ENCODE assay signal across 25 cellular contexts in genomic region chr5:644971-645370, GRCh38.
"Had no signal": no experiment of that assay in that cellular context is flagged by ENCODE, and none has a peak within 500 bp of the region (broad histone marks: within the 10 kb centered on the region; RNA-seq: fewer than 3 reads in every experiment).

No MANE protein-coding gene starts in this region.

- H3K27me3 Mint-ChIP-seq: activated CD4-positive, alpha-beta memory T cell treated with anti-CD3 and anti-CD28 coated beads for 36 hours; activated CD4-positive, alpha-beta T cell treated with anti-CD3 and anti-CD28 coated beads, Interleukin-2, amount 10 ng/mL, durations not matched to agents 7 days and 5 days; activated naive CD8-positive, alpha-beta T cell treated with anti-CD3 and anti-CD28 coated beads, Interleukin-2, amount 10 ng/mL, durations not matched to agents 7 days and 5 days had no signal

- H3K4me3 ChIP-seq: ascending aorta, body of pancreas, Peyer's patch, SJCRH30 had no signal

- ATAC-seq: activated T-cell treated with anti-CD3 and anti-CD28 coated beads, Interleukin-2, amount 50 U/mL, for 72 hours; body of pancreas had no signal

- H3K27ac Mint-ChIP-seq: activated CD4-positive, alpha-beta memory T cell treated with anti-CD3 and anti-CD28 coated beads for 36 hours; activated CD4-positive, alpha-beta T cell treated with anti-CD3 and anti-CD28 coated beads, Interleukin-2, amount 10 ng/mL, durations not matched to agents 7 days and 5 days; activated naive CD8-positive, alpha-beta T cell treated with anti-CD3 and anti-CD28 coated beads, Interleukin-2, amount 10 ng/mL, durations not matched to agents 7 days and 5 days; activated T-cell treated with anti-CD3 and anti-CD28 coated beads, Interleukin-2, amount 50 U/mL, for 72 hours had no signal

- H3K4me3 Mint-ChIP-seq: activated CD4-positive, alpha-beta memory T cell treated with anti-CD3 and anti-CD28 coated beads for 36 hours; activated CD4-positive, alpha-beta T cell treated with anti-CD3 and anti-CD28 coated beads, Interleukin-2, amount 10 ng/mL, durations not matched to agents 7 days and 5 days; activated naive CD8-positive, alpha-beta T cell treated with anti-CD3 and anti-CD28 coated beads, Interleukin-2, amount 10 ng/mL, durations not matched to agents 7 days and 5 days; activated T-cell treated with anti-CD3 and anti-CD28 coated beads, Interleukin-2, amount 50 U/mL, for 72 hours had no signal

- H3K9me3 ChIP-seq: ascending aorta, body of pancreas, Peyer's patch, SJCRH30, SK-N-SH had no signal

- H3K9me3 Mint-ChIP-seq: activated CD4-positive, alpha-beta memory T cell treated with anti-CD3 and anti-CD28 coated beads for 36 hours; activated CD4-positive, alpha-beta T cell treated with anti-CD3 and anti-CD28 coated beads, Interleukin-2, amount 10 ng/mL, durations not matched to agents 7 days and 5 days; activated naive CD8-positive, alpha-beta T cell treated with anti-CD3 and anti-CD28 coated beads, Interleukin-2, amount 10 ng/mL, durations not matched to agents 7 days and 5 days; activated T-cell treated with anti-CD3 and anti-CD28 coated beads, Interleukin-2, amount 50 U/mL, for 72 hours had no signal

- DNase-seq: activated CD4-positive, alpha-beta memory T cell treated with anti-CD3 and anti-CD28 coated beads for 36 hours; activated CD4-positive, alpha-beta T cell treated with anti-CD3 and anti-CD28 coated beads, Interleukin-2, amount 10 ng/mL, durations not matched to agents 7 days and 5 days; activated CD4-positive, CD25-positive, alpha-beta regulatory T cell; activated CD8-positive, alpha-beta memory T cell treated with anti-CD3 and anti-CD28 coated beads for 24 hours; activated naive CD4-positive, alpha-beta T cell treated with anti-CD3 and anti-CD28 coated beads, Interleukin-2, amount 50 U/mL, for 16 hours; activated naive CD8-positive, alpha-beta T cell treated with anti-CD3 and anti-CD28 coated beads, Interleukin-2, amount 10 ng/mL, durations not matched to agents 7 days and 5 days; activated T-cell treated with anti-CD3 and anti-CD28 coated beads, Interleukin-2, amount 50 U/mL, for 72 hours; body of pancreas; KG1; MV-4-11; NCI-H1092 treated with DMSO at 0.1 percent for 48 hours; NCI-H1436; NCI-H1694 treated with DMSO at 0.1 percent for 48 hours; NCI-H2029 treated with DMSO at 0.1 percent for 48 hours; NCI-H510A treated with DMSO at 0.1 percent for 48 hours; NCI-H69; NK-92 treated with Interleukin-12 subunit alpha and Interleukin-12 subunit beta, amount 100 ng/mL, for 24 hours; Peyer's patch; Right ventricle myocardium superior; SJCRH30; SK-N-SH; T-helper 1 cell had no signal

- H3K4me1 ChIP-seq: ascending aorta, body of pancreas, SJCRH30 had no signal

- H3K4me1 Mint-ChIP-seq: activated CD4-positive, alpha-beta T cell treated with anti-CD3 and anti-CD28 coated beads, Interleukin-2, amount 10 ng/mL, durations not matched to agents 7 days and 5 days had no signal

- H3K27me3 ChIP-seq: ascending aorta, body of pancreas, Peyer's patch, SJCRH30 had no signal

- H3K27ac ChIP-seq: ascending aorta, body of pancreas, Peyer's patch, RWPE1, SJCRH30, VCaP had no signal

- H3K9ac ChIP-seq: SK-N-SH had no signal

- H3K4me2 ChIP-seq: SK-N-SH had no signal

- H3K9me2 ChIP-seq: SK-N-SH had no signal
